Comparison of ENCODE assay signal across 20 cellular contexts in genomic region chr4:169122405-169122804, GRCh38.
DNase-seq lines count a peak whose midpoint lies in the region; ATAC-seq, FAIRE-seq and TF ChIP-seq lines count a peak whose summit lies in the region.
"Had no signal": no experiment of that assay in that cellular context is flagged by ENCODE, and none has a peak within 500 bp of the region (broad histone marks: within the 10 kb centered on the region; RNA-seq: fewer than 3 reads in every experiment).

No MANE protein-coding gene starts in this region.

- H3K27ac Mint-ChIP-seq in GM23338: peak overlapping the region; percentile 74; the same call in 1 of the 2 replicates
- H3K27ac Mint-ChIP-seq: B cell; CD4-positive, alpha-beta T cell had no signal

- DNase-seq in GM23338 (ENCODE audit: low spot score): no peak
- peak; percentile 28 for DNase-seq in adipocyte (ENCODE audit: low read depth)
- DNase-seq in kidney: no peak
- DNase-seq in osteoblast (ENCODE audit: insufficient read length, low spot score, missing footprints): no peak
- DNase-seq: C1 segment of cervical spinal cord; CD4-positive, alpha-beta T cell; DMS153; DND-41; GDM1 had no signal

- H3K27me3 Mint-ChIP-seq in GM23338 (ENCODE audit: insufficient read depth, low read depth, poor library complexity): no peaks in the 10 kb centered on the region
- H3K27me3 Mint-ChIP-seq: B cell; CD4-positive, alpha-beta T cell had no signal

- H3K9me3 Mint-ChIP-seq in GM23338: no peaks in the 10 kb centered on the region
- H3K9me3 Mint-ChIP-seq: CD4-positive, alpha-beta T cell had no signal

- H3K27me3 ChIP-seq in GM23338 (ENCODE audit: insufficient read depth) (no peaks in the 10 kb centered on the region), adipocyte (replicated peaks; ENCODE audit: control insufficient read depth, insufficient read depth, low read length) (no peaks in the 10 kb centered on the region), osteoblast (ENCODE audit: insufficient read depth, low read length) (no peaks in the 10 kb centered on the region)

- ATAC-seq in GM23338 (no peak), GM19328 (IDR thresholded peaks at IDR 0.05; ENCODE audit: unreplicated experiment) (no peak), HG03439 (IDR thresholded peaks at IDR 0.05; ENCODE audit: unreplicated experiment) (no peak), HG02885 (IDR thresholded peaks at IDR 0.05; ENCODE audit: poor library complexity, unreplicated experiment) (no peak), GM21786 (IDR thresholded peaks at IDR 0.05; ENCODE audit: unreplicated experiment) (no peak)

- H3K4me1 ChIP-seq in GM23338 (ENCODE audit: insufficient read depth): no peaks in the 10 kb centered on the region
- H3K4me1 ChIP-seq in adipocyte (ENCODE audit: control insufficient read depth, insufficient read depth, low read length): peaks cover 4% of the 10 kb centered on the region
- H3K4me1 ChIP-seq in kidney (ENCODE audit: control insufficient read depth in 1 of 2, insufficient read depth in 1 of 2, low read depth in 1 of 2, low read length in 2 of 2): peaks cover 14 to 40% of the 10 kb centered on the region in 2 donors
- peaks cover 18% of the 10 kb centered on the region for H3K4me1 ChIP-seq in osteoblast (ENCODE audit: insufficient read depth, low read length)

- H3K9me2 ChIP-seq in GM23338 (ENCODE audit: insufficient read depth): no peaks in the 10 kb centered on the region

- H3F3A ChIP-seq in GM23338 (replicated peaks; ENCODE audit: low read depth): no peaks in the 10 kb centered on the region

- H3K4me3 ChIP-seq in GM23338 (no peak overlapping the region), adipocyte (ENCODE audit: low read length) (no peak overlapping the region), kidney (ENCODE audit: low read length in 2 of 2) (peak overlapping the region in 1 of 2 donors; percentile 36), osteoblast (ENCODE audit: insufficient read depth, low read length) (no peak overlapping the region)
- H3K4me3 ChIP-seq: HAP-1 had no signal

- H3K4me3 Mint-ChIP-seq in GM23338: no peak overlapping the region
- H3K4me3 Mint-ChIP-seq: B cell; CD4-positive, alpha-beta T cell had no signal

- no peaks in the 10 kb centered on the region for H3K79me2 ChIP-seq in GM23338 (replicated peaks; ENCODE audit: insufficient read depth)
- H3K79me2 ChIP-seq in osteoblast (ENCODE audit: insufficient read depth, low read length): peaks cover 44% of the 10 kb centered on the region

- peaks cover 4% of the 10 kb centered on the region; the same call in 2 of the 3 replicates for H3K36me3 Mint-ChIP-seq in GM23338 (ENCODE audit: low read depth)

- H3K27ac ChIP-seq in GM23338 (ENCODE audit: low read depth) (no peak overlapping the region), kidney (ENCODE audit: low read depth in 2 of 2, low read length in 2 of 2) (peak overlapping the region; percentile 32 to 68), osteoblast (ENCODE audit: low read depth, low read length) (peak overlapping the region; percentile 8)
- H3K27ac ChIP-seq: KMS-11 had no signal

- no peak overlapping the region for H3K4me2 ChIP-seq in GM23338
- H3K4me2 ChIP-seq in osteoblast (ENCODE audit: insufficient read depth, low read length): no peak overlapping the region
- H3K4me2 ChIP-seq: KMS-11 had no signal

- H3K4me1 Mint-ChIP-seq in GM23338: peaks cover 3% of the 10 kb centered on the region; the same call in 2 of the 3 replicates
- H3K4me1 Mint-ChIP-seq: B cell had no signal

- H2AFZ ChIP-seq in GM23338 (no peak overlapping the region), osteoblast (ENCODE audit: low read length) (no peak overlapping the region)

- H3K36me3 ChIP-seq in GM23338 (ENCODE audit: insufficient read depth) (peaks cover 4% of the 10 kb centered on the region), adipocyte (ENCODE audit: control insufficient read depth, insufficient read depth, low read length, severe bottlenecking) (peaks cover 80% of the 10 kb centered on the region), kidney (ENCODE audit: control insufficient read depth in 1 of 2, insufficient read depth in 2 of 2, low read length in 2 of 2) (peaks cover 4 to 17% of the 10 kb centered on the region in 2 donors), osteoblast (ENCODE audit: insufficient read depth, low read length) (peaks cover 86% of the 10 kb centered on the region)

- H3K9me3 ChIP-seq in adipocyte (ENCODE audit: control insufficient read depth, low read length) (no peaks in the 10 kb centered on the region), kidney (ENCODE audit: control insufficient read depth in 1 of 2, low read length in 2 of 2) (no peaks in the 10 kb centered on the region), osteoblast (ENCODE audit: low read depth, low read length) (no peaks in the 10 kb centered on the region)
- H3K9me3 ChIP-seq: HAP-1 had no signal

- intact Hi-C loops in kidney (cut with DNase I): no loop called here

- TF ChIP-seq CTCF in GM23338 (conservative IDR thresholded peaks at IDR 0.05; ENCODE audit: low read depth in 2 of 2) (no peak), kidney (IDR thresholded peaks at IDR 0.05; ENCODE audit: borderline replicate concordance, extremely low read depth, insufficient read depth) (no peak), osteoblast (IDR thresholded peaks at IDR 0.05; ENCODE audit: extremely low read depth, low read depth, low read length) (no peak)

- FAIRE-seq in kidney (lab: Jason Lieb, UNC): no peak
- FAIRE-seq: A204.1, D721Med, GM18507, H1 had no signal

- H4K20me1 ChIP-seq in GM23338 (replicated peaks; ENCODE audit: insufficient read depth) (peaks cover 2% of the 10 kb centered on the region; the same call in 1 of the 2 replicates), osteoblast (ENCODE audit: insufficient read depth, low read length) (no peaks in the 10 kb centered on the region)

- H3K9ac ChIP-seq in adipocyte (ENCODE audit: low read length) (no peak overlapping the region), kidney (ENCODE audit: low read length in 2 of 2) (peak overlapping the region in 1 of 2 donors; percentile 36)
- H3K9ac ChIP-seq: KMS-11 had no signal

TF ChIP-seq in GM23338, 12 proteins besides CTCF, POLR2A, EP300 and RAD21:
- TF ChIP-seq REST (IDR thresholded peaks at IDR 0.05; ENCODE audit: unreplicated experiment) (no peak), EZH2 (IDR thresholded peaks at IDR 0.05; ENCODE audit: low read depth, unreplicated experiment) (no peak), CREB1 (CRISPR knock-in tag; IDR thresholded peaks at IDR 0.05; ENCODE audit: low read depth) (no peak), ZNF331 (CRISPR knock-in tag; IDR thresholded peaks at IDR 0.05; ENCODE audit: low read depth) (no peak), JUNB (IDR thresholded peaks at IDR 0.05; ENCODE audit: unreplicated experiment) (no peak), EZH2phosphoT487 (IDR thresholded peaks at IDR 0.05; ENCODE audit: unreplicated experiment) (no peak)
